Comparison of ENCODE assay signal across 16 cellular contexts in the genomic region with DNA sequence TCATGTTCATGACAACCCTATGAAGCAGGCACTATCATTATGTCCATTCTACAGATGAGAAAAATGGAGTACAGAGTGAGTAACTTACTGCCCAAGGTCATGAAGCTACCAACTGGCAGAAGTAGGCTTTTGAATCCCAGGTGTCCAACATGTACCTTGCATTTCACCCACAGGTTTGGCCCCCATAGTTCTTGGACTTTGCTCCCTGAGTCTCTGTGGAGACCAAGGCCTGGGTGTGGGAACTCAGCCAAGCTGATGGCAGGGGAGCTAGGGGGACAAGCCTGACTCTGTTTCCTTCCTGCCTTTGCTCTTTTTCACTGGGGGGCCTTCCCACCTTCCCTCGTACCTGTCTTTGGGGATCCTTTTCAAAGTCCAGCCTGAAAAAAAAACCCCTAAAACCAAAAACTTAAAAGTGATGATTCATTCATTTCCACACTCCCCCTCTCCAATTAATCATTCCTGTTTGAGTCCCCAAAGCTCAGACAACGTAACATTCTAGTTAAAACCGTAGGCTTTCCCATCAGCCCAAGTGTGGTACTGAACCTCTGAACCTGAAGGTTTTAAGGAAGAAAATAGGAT. TPM values are rescaled to one million over a fixed set of nuclear protein-coding genes. Genes with fewer than 3 reads are reported as not detected.
DNase-seq lines count a peak whose midpoint lies in the region; ATAC-seq and TF ChIP-seq lines count a peak whose summit lies in the region.
"Had no signal": no experiment of that assay in that cellular context is flagged by ENCODE, and none has a peak within 500 bp of the region (broad histone marks: within the 10 kb centered on the region; RNA-seq: fewer than 3 reads in every experiment).

No MANE protein-coding gene starts in this region.

- 42 to 63% methylated on average over 3 of the region's 3 CpGs for WGBS in transverse colon (ENCODE audit: low coverage in 1 of 2), 2 donors

- CTCF ChIA-PET in naive thymus-derived CD4-positive, alpha-beta T cell (lab: Charles Lee) = interaction anchor here (1.0 to 1.9 kb wide), 5 partner anchors 9 to 310 kb away, joined by 4 to 10 read pairs (median 4); partner anchors contain the start of gene TTC22

- H3K27ac ChIP-seq in MM.1S (ENCODE audit: low read length) (no peak overlapping the region), coronary artery (no peak overlapping the region), transverse colon (no peak overlapping the region)
- H3K27ac ChIP-seq in naive thymus-derived CD4-positive, alpha-beta T cell (ENCODE audit: low read depth, low read length) = no peak overlapping the region
- H3K27ac ChIP-seq: foreskin keratinocyte had no signal

- no peaks in the 10 kb centered on the region for H3K79me2 ChIP-seq in MM.1S (ENCODE audit: low read length)

- H3K9me2 ChIP-seq in MM.1S (replicated peaks; ENCODE audit: insufficient read depth, low read length) = no peaks in the 10 kb centered on the region

- H3K36me3 ChIP-seq in MM.1S (replicated peaks; ENCODE audit: insufficient read depth, low read length) = no peaks in the 10 kb centered on the region
- H3K36me3 ChIP-seq in transverse colon = no peaks in the 10 kb centered on the region
- H3K36me3 ChIP-seq in naive thymus-derived CD4-positive, alpha-beta T cell (ENCODE audit: control insufficient read depth in 2 of 3, insufficient read depth in 3 of 3, low read length in 3 of 3) = no peaks in the 10 kb centered on the region

- peaks cover 0 to 2% (median 0%) of the 10 kb centered on the region in 11 donors for H3K9me3 Mint-ChIP-seq in naive thymus-derived CD4-positive, alpha-beta T cell
- H3K9me3 Mint-ChIP-seq: CD4-positive, alpha-beta memory T cell; GM23338; memory B cell; naive B cell; T-helper 2 cell treated with Interferon-gamma antibody and Interleukin-4, amounts not matched to agents 5 μg/mL and 100 μg/mL, for 36 hours had no signal

- H3K4me2 ChIP-seq in MM.1S (ENCODE audit: low read depth, low read length) = no peak overlapping the region
- H3K4me2 ChIP-seq: GM23338, smooth muscle cell had no signal

- H3K27me3 ChIP-seq in MM.1S (replicated peaks; ENCODE audit: insufficient read depth, low read length) (no peaks in the 10 kb centered on the region), transverse colon (no peaks in the 10 kb centered on the region)
- H3K27me3 ChIP-seq in naive thymus-derived CD4-positive, alpha-beta T cell (ENCODE audit: control insufficient read depth in 2 of 2, insufficient read depth in 2 of 2, low read length in 2 of 2) = no peaks in the 10 kb centered on the region
- H3K27me3 ChIP-seq: foreskin keratinocyte had no signal

- TF ChIP-seq CTCF in MM.1S (IDR thresholded peaks at IDR 0.05; ENCODE audit: low read length) (no peak), coronary artery (IDR thresholded peaks at IDR 0.05) (no peak), transverse colon (IDR thresholded peaks at IDR 0.05) (no peak)

- H3K9me3 ChIP-seq in MM.1S (replicated peaks; ENCODE audit: insufficient read depth, low read length) = no peaks in the 10 kb centered on the region
- H3K9me3 ChIP-seq in transverse colon = no peaks in the 10 kb centered on the region
- no peaks in the 10 kb centered on the region for H3K9me3 ChIP-seq in naive thymus-derived CD4-positive, alpha-beta T cell (ENCODE audit: control insufficient read depth in 2 of 3, low read length in 3 of 3)

- H3K36me3 Mint-ChIP-seq in naive thymus-derived CD4-positive, alpha-beta T cell = no peaks in the 10 kb centered on the region
- H3K36me3 Mint-ChIP-seq: CD4-positive, alpha-beta memory T cell; memory B cell; naive B cell had no signal

- H3K4me1 ChIP-seq in MM.1S (ENCODE audit: low read length) (0 out of 2 replicates have a peak, but pooled peaks cover 3% of the 10 kb centered on the region), transverse colon (peaks cover 0 to 31% (median 13%) of the 10 kb centered on the region in 4 donors)
- H3K4me1 ChIP-seq in naive thymus-derived CD4-positive, alpha-beta T cell (ENCODE audit: control insufficient read depth in 2 of 2, insufficient read depth in 2 of 2, low read length in 2 of 2) = peaks cover 3 to 13% of the 10 kb centered on the region in 2 donors
- H3K4me1 ChIP-seq: foreskin keratinocyte had no signal

- no peaks in the 10 kb centered on the region for H3F3A ChIP-seq in MM.1S (ENCODE audit: insufficient read depth, low read length)

- in situ Hi-C loops in transverse colon (cut with MboI; ENCODE audit: low pct_ligation_motif_present in 1 of 4, low pct_unique_long_range_greater_than_20kb in 1 of 4, low sequenced_read_pairs in 3 of 4) = loop anchor here in 3 of 4 donors (10.0 to 25.0 kb wide), 3 partner anchors 135 to 747 kb away; partner anchors contain the start of genes TCEANC2 (in 1 of the 3) and TMEM59 (in 1 of the 3)

- no peak overlapping the region for H3K4me3 ChIP-seq in MM.1S (ENCODE audit: low read length)
- no peak overlapping the region for H3K4me3 ChIP-seq in coronary artery
- H3K4me3 ChIP-seq in transverse colon = no peak overlapping the region
- H3K4me3 ChIP-seq in naive thymus-derived CD4-positive, alpha-beta T cell (ENCODE audit: low read length) = no peak overlapping the region
- H3K4me3 ChIP-seq: GM12878, GM23338, smooth muscle cell had no signal

- H3K4me1 Mint-ChIP-seq in naive thymus-derived CD4-positive, alpha-beta T cell = peaks cover 0 to 36% (median 7%) of the 10 kb centered on the region in 7 donors
- H3K4me1 Mint-ChIP-seq: naive B cell had no signal

- no peaks in the 10 kb centered on the region for H3K27me3 Mint-ChIP-seq in naive thymus-derived CD4-positive, alpha-beta T cell

- intact Hi-C loops in transverse colon (cut with DNase I; ENCODE audit: low total_unique reads) = loop anchor here (5.0 to 10.0 kb wide), 2 partner anchors 137 to 315 kb away; no protein-coding TSS in a partner anchor
- intact Hi-C loops in naive thymus-derived CD4-positive, alpha-beta T cell (cut with micrococcal nuclease) = loop anchor here (1.0 to 10.0 kb wide), 6 partner anchors 137 to 948 kb away; no protein-coding TSS in a partner anchor

- TF ChIP-seq POLR2A in transverse colon (IDR thresholded peaks at IDR 0.05) = no peak

- no peak overlapping the region for H3K9ac ChIP-seq in MM.1S (ENCODE audit: low read length)

- DNase-seq in MM.1S = no peak
- peak; percentile 40 for DNase-seq in coronary artery (ENCODE audit: low spot score)
- DNase-seq in mesenteric fat pad (ENCODE audit: low spot score) = peak; percentile 18
- DNase-seq in transverse colon = peak; percentile 11
- no peak for DNase-seq in middle frontal gyrus (ENCODE audit: extremely low spot score, low spot score)
- no peak for DNase-seq in naive thymus-derived CD4-positive, alpha-beta T cell
- DNase-seq: foreskin keratinocyte, NCI-H187 treated with DMSO at 0.1 percent for 48 hours had no signal

- no peaks in the 10 kb centered on the region for H4K20me1 ChIP-seq in MM.1S (ENCODE audit: insufficient read depth, low read length)

- H3K27ac Mint-ChIP-seq in naive thymus-derived CD4-positive, alpha-beta T cell = peak overlapping the region in 1 of 9 donors; percentile 55
- H3K27ac Mint-ChIP-seq: CD4-positive, alpha-beta memory T cell; GM23338; memory B cell; T-helper 2 cell treated with Interferon-gamma antibody and Interleukin-4, amounts not matched to agents 5 μg/mL and 100 μg/mL, for 36 hours had no signal

- POLR2A ChIA-PET in naive thymus-derived CD4-positive, alpha-beta T cell (lab: Charles Lee) = interaction anchor here (0.6 kb wide), 1 partner anchor 9 kb away, joined by 3 read pairs; no protein-coding TSS in a partner anchor

- 0 out of 2 replicates have a peak overlapping the region, but pooled peaks have one; percentile 7 for H2AFZ ChIP-seq in MM.1S (ENCODE audit: low read length)

- TF ChIP-seq EP300 in transverse colon (IDR thresholded peaks at IDR 0.05; ENCODE audit: low read depth) = no peak

- H3K4me3 Mint-ChIP-seq in naive thymus-derived CD4-positive, alpha-beta T cell = no peak overlapping the region
- H3K4me3 Mint-ChIP-seq: GM23338; memory B cell; naive B cell; T-helper 2 cell treated with Interferon-gamma antibody and Interleukin-4, amounts not matched to agents 5 μg/mL and 100 μg/mL, for 36 hours had no signal

- ATAC-seq in naive thymus-derived CD4-positive, alpha-beta T cell = no peak
- ATAC-seq in GM18907 (IDR thresholded peaks at IDR 0.05; ENCODE audit: unreplicated experiment) = no peak

RNA-seq across cellular contexts. Expression of gene TTC22, which starts 8.5 kb away (rescaled TPM):
- total RNA-seq in mesenteric fat pad (not detected), transverse colon (100 to 1,000 TPM in 2 of 4 donors, 10 to 100 TPM in 2; 39.8 to 174 (median 98.4) TPM)
- 10 to 100 TPM in 2 of 5 experiments, 1 to 10 TPM in 3; 7.0 to 16.6 (median 9.8) TPM for total RNA-seq in naive thymus-derived CD4-positive, alpha-beta T cell
- polyA plus RNA-seq in naive thymus-derived CD4-positive, alpha-beta T cell = 1 to 10 TPM; 2.0 to 3.3 TPM

RNA-seq across cellular contexts. Expression of gene PARS2, which starts 45.3 kb away (rescaled TPM):
- total RNA-seq in mesenteric fat pad (1.9 TPM), transverse colon (10 to 100 TPM in 1 of 4 donors, 1 to 10 TPM in 2, not detected in 1; 8.9 to 13.5 (median 9.1) TPM)
- total RNA-seq in naive thymus-derived CD4-positive, alpha-beta T cell = 1 to 10 TPM in 4 of 5 experiments, under 1 TPM in 1; 0.66 to 7.6 (median 4.7) TPM
- 1 to 10 TPM; 2.1 to 5.3 TPM for polyA plus RNA-seq in naive thymus-derived CD4-positive, alpha-beta T cell

Comparison
In these comparisons a context has a peak if more than half of its experiments do, and no peak if none do; other contexts are left out.
1. DNase-seq: peak in coronary artery (single experiment), mesenteric fat pad (single experiment) and transverse colon (single experiment); none in MM.1S (single experiment), middle frontal gyrus (single experiment) and naive thymus-derived CD4-positive, alpha-beta T cell (0 of 9).